9 cellular contexts compared by ENCODE assay signal in the genomic region with DNA sequence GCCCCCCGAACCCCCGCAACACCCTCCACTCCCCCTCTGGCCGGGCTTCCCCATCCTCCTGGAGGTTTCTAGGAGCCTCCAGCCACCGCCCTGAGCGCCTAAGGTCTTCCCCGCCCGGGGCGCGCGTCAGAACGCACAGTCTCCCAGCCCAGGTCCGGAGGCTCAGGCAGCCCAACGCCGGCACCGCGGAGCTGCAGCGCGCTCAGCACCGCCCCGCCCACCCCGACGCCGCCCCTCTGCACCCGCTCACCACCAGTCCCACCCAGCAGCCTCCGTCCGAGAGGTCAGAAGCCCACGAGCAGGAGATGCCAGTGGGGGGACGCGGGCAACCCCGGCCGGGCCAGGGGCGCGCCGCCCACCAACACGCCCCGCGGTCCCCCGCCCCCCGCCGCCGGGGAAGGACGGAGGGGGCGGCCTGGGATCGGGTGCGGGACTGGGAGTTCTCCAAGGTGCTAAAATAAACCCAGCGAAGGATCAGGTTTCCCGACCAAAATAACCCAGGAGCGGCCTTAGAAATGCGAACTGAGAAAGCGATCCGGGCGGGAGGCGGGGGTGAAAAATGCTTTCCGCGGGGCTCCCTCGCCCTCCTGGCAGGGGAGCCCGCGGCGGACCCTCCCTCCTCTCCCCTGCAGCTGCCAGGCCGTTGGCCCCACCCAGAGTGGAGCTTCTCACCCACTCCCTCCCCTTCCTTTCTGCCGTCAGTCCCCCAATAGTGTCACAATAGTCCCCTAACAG. TPM values are rescaled to one million over a fixed set of nuclear protein-coding genes. Genes with fewer than 3 reads are reported as not detected.
A peak's percentile ranks its signal among the peaks of the same experiment; 100 is the strongest.
DNase-seq lines count a peak whose midpoint lies in the region; ATAC-seq and TF ChIP-seq lines count a peak whose summit lies in the region.
"Had no signal": no experiment of that assay in that cellular context is flagged by ENCODE, and none has a peak within 500 bp of the region (broad histone marks: within the 10 kb centered on the region; RNA-seq: fewer than 3 reads in every experiment).

No MANE protein-coding gene starts in this region.

- H3K9me3 Mint-ChIP-seq in activated naive CD8-positive, alpha-beta T cell (ENCODE audit: low read depth), result no peaks in the 10 kb centered on the region
- no peaks in the 10 kb centered on the region for H3K9me3 Mint-ChIP-seq in activated naive CD8-positive, alpha-beta T cell treated with anti-CD3 and anti-CD28 coated beads for 36 hours
- no peaks in the 10 kb centered on the region for H3K9me3 Mint-ChIP-seq in T-helper 2 cell treated with Interferon-gamma antibody and Interleukin-4, amounts not matched to agents 5 μg/mL and 100 μg/mL, for 36 hours

- H3K27me3 ChIP-seq in thoracic aorta (replicated peaks; ENCODE audit: insufficient read depth), result no peaks in the 10 kb centered on the region

- H3K4me1 ChIP-seq in thoracic aorta (ENCODE audit: control insufficient read depth in 1 of 2, low read depth in 2 of 2), result peaks cover 6 to 11% of the 10 kb centered on the region in 2 donors

- H3K27me3 Mint-ChIP-seq in activated naive CD8-positive, alpha-beta T cell, result peaks cover 1% of the 10 kb centered on the region
- H3K27me3 Mint-ChIP-seq in activated naive CD8-positive, alpha-beta T cell treated with anti-CD3 and anti-CD28 coated beads for 36 hours, result peaks cover 8% of the 10 kb centered on the region
- H3K27me3 Mint-ChIP-seq in T-helper 2 cell treated with Interferon-gamma antibody and Interleukin-4, amounts not matched to agents 5 μg/mL and 100 μg/mL, for 36 hours (ENCODE audit: low read depth), result peaks cover 34% of the 10 kb centered on the region

- peaks cover 26% of the 10 kb centered on the region for H3K4me1 Mint-ChIP-seq in activated naive CD8-positive, alpha-beta T cell (ENCODE audit: low read depth)
- peaks cover 16% of the 10 kb centered on the region for H3K4me1 Mint-ChIP-seq in activated naive CD8-positive, alpha-beta T cell treated with anti-CD3 and anti-CD28 coated beads for 36 hours
- H3K4me1 Mint-ChIP-seq in T-helper 2 cell treated with Interferon-gamma antibody and Interleukin-4, amounts not matched to agents 5 μg/mL and 100 μg/mL, for 36 hours (ENCODE audit: low read depth), result peaks cover 21% of the 10 kb centered on the region

- H3K36me3 Mint-ChIP-seq in activated naive CD8-positive, alpha-beta T cell, result no peaks in the 10 kb centered on the region
- no peaks in the 10 kb centered on the region for H3K36me3 Mint-ChIP-seq in activated naive CD8-positive, alpha-beta T cell treated with anti-CD3 and anti-CD28 coated beads for 36 hours
- no peaks in the 10 kb centered on the region for H3K36me3 Mint-ChIP-seq in T-helper 2 cell treated with Interferon-gamma antibody and Interleukin-4, amounts not matched to agents 5 μg/mL and 100 μg/mL, for 36 hours (ENCODE audit: low read depth)

- peak overlapping the region; percentile 17 for H3K27ac ChIP-seq in angular gyrus (ENCODE audit: low read depth, low read length)
- no peak overlapping the region for H3K27ac ChIP-seq in thoracic aorta

- ATAC-seq in thoracic aorta (ENCODE audit: insufficient number of reproducible peaks, low FRiP score, low read depth), result no peak

- DNase-seq in activated naive CD8-positive, alpha-beta T cell treated with anti-CD3 and anti-CD28 coated beads for 36 hours, result no peak
- DNase-seq in iPS-NIHi7 (ENCODE audit: extremely low spot score) (peak; percentile 85), thoracic aorta (ENCODE audit: low spot score) (no peak), GM10266 (ENCODE audit: extremely low spot score) (no peak), NCI-H345 treated with DMSO at 0.1 percent for 48 hours (lab: John Stamatoyannopoulos, UW; ENCODE audit: unreplicated experiment) (no peak)
- DNase-seq in T-helper 2 cell treated with Interferon-gamma antibody and Interleukin-4, amounts not matched to agents 5 μg/mL and 100 μg/mL, for 36 hours (ENCODE audit: low spot score), result no peak
- DNase-seq: DMS79 treated with DMSO at 0.1 percent for 48 hours had no signal

- H3K27ac Mint-ChIP-seq in activated naive CD8-positive, alpha-beta T cell, result no peak overlapping the region
- H3K27ac Mint-ChIP-seq in activated naive CD8-positive, alpha-beta T cell treated with anti-CD3 and anti-CD28 coated beads for 36 hours, result no peak overlapping the region
- H3K27ac Mint-ChIP-seq in T-helper 2 cell treated with Interferon-gamma antibody and Interleukin-4, amounts not matched to agents 5 μg/mL and 100 μg/mL, for 36 hours, result no peak overlapping the region

- no peaks in the 10 kb centered on the region for H3K9me3 ChIP-seq in thoracic aorta

- peak overlapping the region; percentile 55 for H3K4me3 ChIP-seq in thoracic aorta

- H3K36me3 ChIP-seq in thoracic aorta, result no peaks in the 10 kb centered on the region

- H3K4me3 Mint-ChIP-seq in activated naive CD8-positive, alpha-beta T cell, result peak overlapping the region; percentile 76
- H3K4me3 Mint-ChIP-seq in activated naive CD8-positive, alpha-beta T cell treated with anti-CD3 and anti-CD28 coated beads for 36 hours, result no peak overlapping the region
- no peak overlapping the region for H3K4me3 Mint-ChIP-seq in T-helper 2 cell treated with Interferon-gamma antibody and Interleukin-4, amounts not matched to agents 5 μg/mL and 100 μg/mL, for 36 hours

- TF ChIP-seq CTCF in thoracic aorta (IDR thresholded peaks at IDR 0.05), result no peak
- no peak for TF ChIP-seq CTCF in GM10266 (IDR thresholded peaks at IDR 0.05; ENCODE audit: control insufficient read depth, insufficient read depth, low read depth, missing control alignments)

RNA-seq across cellular contexts. Expression of a gene that starts 6.5 kb away (rescaled TPM):
- total RNA-seq in activated naive CD8-positive, alpha-beta T cell treated with anti-CD3 and anti-CD28 coated beads for 36 hours, result 10 to 100 TPM; 36.1 to 37.4 TPM
- 1 to 10 TPM; 5.0 to 5.7 TPM for total RNA-seq in thoracic aorta

RNA-seq across cellular contexts. Expression of a gene that starts 6.7 kb away (rescaled TPM):
- total RNA-seq in activated naive CD8-positive, alpha-beta T cell treated with anti-CD3 and anti-CD28 coated beads for 36 hours, result under 1 TPM; 0.35 to 0.42 TPM
- 10 to 100 TPM; 14.2 to 29.0 TPM for total RNA-seq in thoracic aorta

Comparison
In these comparisons a context has a peak if more than half of its experiments do, and no peak if none do; other contexts are left out.
1. RNA of a gene that starts 6.5 kb away (total RNA-seq): 36.1 to 37.4 TPM in activated naive CD8-positive, alpha-beta T cell treated with anti-CD3 and anti-CD28 coated beads for 36 hours; 5.0 to 5.7 TPM in thoracic aorta; every median in the first group is over 4 times any median in the second.
2. RNA of a gene that starts 6.7 kb away (total RNA-seq): 14.2 to 29.0 TPM in thoracic aorta; 0.35 to 0.42 TPM in activated naive CD8-positive, alpha-beta T cell treated with anti-CD3 and anti-CD28 coated beads for 36 hours; every median in the first group is over 10 times any median in the second.